18 cellular contexts compared by ENCODE assay signal in the genomic region with DNA sequence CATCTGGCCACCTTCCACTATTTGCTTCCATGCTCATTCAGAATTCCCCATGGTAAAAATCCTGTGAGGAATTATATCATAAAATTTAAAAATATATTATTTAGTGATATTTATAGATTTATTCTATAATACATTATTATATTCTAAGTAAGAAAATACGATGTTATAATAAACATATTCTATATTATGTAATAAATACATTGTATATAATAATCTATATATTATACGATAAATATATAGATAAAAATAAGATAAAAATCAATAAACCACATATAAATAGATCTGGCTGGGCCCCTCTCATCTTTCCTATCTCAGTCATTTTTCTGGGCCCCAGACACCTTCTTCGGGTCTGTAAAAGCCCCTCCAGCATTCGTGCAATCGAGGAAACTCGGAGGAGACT.
A peak's percentile ranks its signal among the peaks of the same experiment; 100 is the strongest.
DNase-seq lines count a peak whose midpoint lies in the region; ATAC-seq and FAIRE-seq lines count a peak whose summit lies in the region.
"Had no signal": no experiment of that assay in that cellular context is flagged by ENCODE, and none has a peak within 500 bp of the region (broad histone marks: within the 10 kb centered on the region; RNA-seq: fewer than 3 reads in every experiment).

No MANE protein-coding gene starts in this region.

- FAIRE-seq in A204.1 (lab: Jason Lieb, UNC) (peak; percentile 70), TTC549 (lab: Jason Lieb, UNC) (peak; percentile 55), frontal cortex (lab: Jason Lieb, UNC) (peak; percentile 64)
- FAIRE-seq: D721Med, GM12891, GM18507, H54 had no signal

- DNase-seq in frontal cortex (ENCODE audit: low spot score in 2 of 2) (no peak), NCI-H446 (lab: John Stamatoyannopoulos, UW) (no peak), ACHN (no peak)
- DNase-seq: CD4-positive, alpha-beta T cell; CD8-positive, alpha-beta memory T cell; DMS 273 treated with DMSO at 0.1 percent for 48 hours; DMS79; EL; GF-D8; GOT3; HFFc6 had no signal

- ATAC-seq in GM21576 (IDR thresholded peaks at IDR 0.05; ENCODE audit: unreplicated experiment), result no peak

- in situ Hi-C loops in ACHN (cut with HindIII; ENCODE audit: low pct_ligation_motif_present, low pct_unique_long_range_greater_than_20kb, low sequenced_read_pairs), result no loop called here
